Comparison of ENCODE assay signal across 11 cellular contexts in genomic region chr2:239129147-239129896, GRCh38.
"Had no signal": no experiment of that assay in that cellular context is flagged by ENCODE, and none has a peak within 500 bp of the region (broad histone marks: within the 10 kb centered on the region; RNA-seq: fewer than 3 reads in every experiment).

No MANE protein-coding gene starts in this region.

- ATAC-seq: activated naive CD4-positive, alpha-beta T cell treated with anti-CD3 and anti-CD28 coated beads, Interleukin-2, amount 50 U/mL, for 72 hours; left lung; T-cell; WTC11 had no signal

- DNase-seq: amniotic stem cell, brain microvascular endothelial cell, esophagus squamous epithelium, mesenchymal stem cell, nephron progenitor cell, T-cell had no signal

- H3K27ac ChIP-seq: brain microvascular endothelial cell, esophagus squamous epithelium, left lung, SK-N-MC, skin epidermis had no signal

- H3K4me3 ChIP-seq: esophagus squamous epithelium, left lung, SK-N-MC, skin epidermis had no signal

- H3K4me1 ChIP-seq: esophagus squamous epithelium, left lung had no signal

- H3K9me3 ChIP-seq: esophagus squamous epithelium, left lung had no signal

- H3K27me3 ChIP-seq: brain microvascular endothelial cell, esophagus squamous epithelium, left lung had no signal
